ENCODE assay signal across 24 cellular contexts in the genomic region with DNA sequence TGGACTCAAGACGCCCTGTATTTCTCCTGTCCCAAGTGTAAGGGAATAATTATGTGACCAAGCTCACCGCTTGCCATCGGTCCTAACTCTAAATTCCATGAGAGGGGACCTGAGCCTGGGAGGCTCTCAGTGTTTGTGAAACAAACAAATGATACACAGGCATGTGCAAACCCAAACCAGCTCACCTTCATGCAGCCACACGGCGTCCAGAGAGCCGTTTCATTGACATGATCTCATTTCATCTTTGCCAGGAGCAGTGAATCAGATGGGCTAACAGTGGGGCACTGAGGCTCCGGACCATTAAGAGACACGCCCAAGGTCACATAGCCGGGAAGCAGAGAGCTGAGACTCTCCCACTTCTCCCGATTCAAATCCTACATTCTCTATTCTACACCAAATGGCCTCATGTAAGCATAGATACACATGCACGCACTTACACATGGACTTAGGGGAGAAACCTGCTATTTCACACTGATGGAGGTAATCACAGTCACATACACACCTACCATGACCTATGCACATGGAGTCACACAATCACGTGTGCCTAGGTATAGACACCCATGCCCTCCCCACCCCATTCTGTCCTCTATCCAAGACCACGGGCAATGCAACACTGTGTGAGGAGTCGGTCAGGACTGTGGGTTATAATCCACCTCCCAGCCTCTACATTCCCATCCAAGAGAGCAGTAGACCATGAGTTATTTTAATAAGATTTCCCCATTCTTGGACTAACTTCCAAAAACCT. TPM values are rescaled to one million over a fixed set of nuclear protein-coding genes. Genes with fewer than 3 reads are reported as not detected.
A peak's percentile ranks its signal among the peaks of the same experiment; 100 is the strongest.
DNase-seq lines count a peak whose midpoint lies in the region; ATAC-seq and TF ChIP-seq lines count a peak whose summit lies in the region.
"Had no signal": no experiment of that assay in that cellular context is flagged by ENCODE, and none has a peak within 500 bp of the region (broad histone marks: within the 10 kb centered on the region; RNA-seq: fewer than 3 reads in every experiment).

No MANE protein-coding gene starts in this region.

- no peaks in the 10 kb centered on the region for H3K36me3 Mint-ChIP-seq in naive B cell
- H3K36me3 Mint-ChIP-seq in MCF 10A (ENCODE audit: insufficient read depth, unreplicated experiment), result peaks cover 4% of the 10 kb centered on the region
- H3K36me3 Mint-ChIP-seq: activated naive CD8-positive, alpha-beta T cell; IgD-negative memory B cell had no signal

- H3K9me3 Mint-ChIP-seq in naive B cell, result no peaks in the 10 kb centered on the region
- no peaks in the 10 kb centered on the region for H3K9me3 Mint-ChIP-seq in MCF 10A (ENCODE audit: unreplicated experiment)
- H3K9me3 Mint-ChIP-seq: activated T-helper 1 cell treated with anti-CD3 and anti-CD28 coated beads, Interleukin-12 subunit alpha, Interleukin-12 subunit beta, Interleukin-2, Interleukin-4 antibody, amounts not matched to agents 30 ng/mL and 10 ng/mL and 1 ng/mL, durations not matched to agents 14 hours and 24 hours and 36 hours had no signal

- peaks cover 17 to 55% (median 36%) of the 10 kb centered on the region in 3 donors for H3K4me1 Mint-ChIP-seq in naive B cell
- no peaks in the 10 kb centered on the region for H3K4me1 Mint-ChIP-seq in MCF 10A (ENCODE audit: insufficient read depth, unreplicated experiment)

- H3K4me3 Mint-ChIP-seq in naive B cell (peak overlapping the region in 1 of 8 donors; percentile 10), MCF 10A (ENCODE audit: unreplicated experiment) (no peak overlapping the region)
- H3K4me3 Mint-ChIP-seq: activated naive CD8-positive, alpha-beta T cell; activated T-helper 1 cell treated with anti-CD3 and anti-CD28 coated beads, Interleukin-12 subunit alpha, Interleukin-12 subunit beta, Interleukin-2, Interleukin-4 antibody, amounts not matched to agents 30 ng/mL and 10 ng/mL and 1 ng/mL, durations not matched to agents 14 hours and 24 hours and 36 hours; IgD-negative memory B cell had no signal

- H3K27me3 ChIP-seq in duodenal mucosa (ENCODE audit: control insufficient read depth in 1 of 2, insufficient read depth in 2 of 2, low read length in 2 of 2), result no peaks in the 10 kb centered on the region

- H3K4me1 ChIP-seq in duodenal mucosa (ENCODE audit: control insufficient read depth in 1 of 2, insufficient read depth in 2 of 2, low read length in 2 of 2), result peaks cover 38 to 39% of the 10 kb centered on the region in 2 donors
- H3K4me1 ChIP-seq: psoas muscle, SJSA1 had no signal

- H3K27ac Mint-ChIP-seq in naive B cell (peak overlapping the region in 4 of 6 donors; percentile 12 to 51 (median 38)), MCF 10A (ENCODE audit: low read depth, unreplicated experiment) (no peak overlapping the region)
- H3K27ac Mint-ChIP-seq: activated naive CD8-positive, alpha-beta T cell; activated T-helper 1 cell treated with anti-CD3 and anti-CD28 coated beads, Interleukin-12 subunit alpha, Interleukin-12 subunit beta, Interleukin-2, Interleukin-4 antibody, amounts not matched to agents 30 ng/mL and 10 ng/mL and 1 ng/mL, durations not matched to agents 14 hours and 24 hours and 36 hours; IgD-negative memory B cell had no signal

- POLR2A ChIA-PET in MCF 10A (lab: Yijun Ruan, JAX), result interaction anchor here (0.6 kb wide), 1 partner anchor 34 kb away, joined by 3 read pairs; no protein-coding TSS in a partner anchor

- no peak for TF ChIP-seq CTCF in MCF 10A (IDR thresholded peaks at IDR 0.05; ENCODE audit: unreplicated experiment)

- H3K9me3 ChIP-seq in duodenal mucosa (ENCODE audit: control insufficient read depth in 1 of 2, low read length in 2 of 2), result no peaks in the 10 kb centered on the region
- H3K9me3 ChIP-seq: psoas muscle, SJSA1 had no signal

- H3K27me3 Mint-ChIP-seq in naive B cell (peaks cover 17 to 31% (median 19%) of the 10 kb centered on the region in 3 donors), MCF 10A (ENCODE audit: insufficient read depth, unreplicated experiment) (peaks cover 84% of the 10 kb centered on the region)

- peak; percentile 61 for DNase-seq in DMS53 (lab: John Stamatoyannopoulos, UW)
- DNase-seq in DMS53 treated with DMSO at 0.1 percent for 48 hours (lab: John Stamatoyannopoulos, UW; ENCODE audit: unreplicated experiment), result no peak
- no peak for DNase-seq in naive B cell
- no peak for DNase-seq in MCF 10A (ENCODE audit: unreplicated experiment)
- DNase-seq in DMS79 treated with DMSO at 0.1 percent for 48 hours (lab: John Stamatoyannopoulos, UW), result no peak
- DNase-seq: 8988T; activated CD4-positive, alpha-beta T cell treated with anti-CD3 and anti-CD28 coated beads for 48 hours; brain microvascular endothelial cell; EL; NCI-H1417 treated with DMSO at 0.1 percent for 48 hours; NK-92 treated with Interleukin-12 subunit alpha and Interleukin-12 subunit beta, amount 100 ng/mL, for 24 hours; psoas muscle; stimulated activated CD4-positive, alpha-beta T cell treated with anti-CD3 and anti-CD28 coated beads, Interleukin-1b, Interleukin-23, amount 100 ng/mL, for 48 hours; T-helper 2 cell had no signal

- no peaks in the 10 kb centered on the region for H3K36me3 ChIP-seq in duodenal mucosa (ENCODE audit: control insufficient read depth in 1 of 2, insufficient read depth in 2 of 2, low read length in 2 of 2)
- H3K36me3 ChIP-seq: brain microvascular endothelial cell, SJSA1 had no signal

- H3K4me3 ChIP-seq in duodenal mucosa (ENCODE audit: low read depth in 1 of 2, low read length in 2 of 2), result peak overlapping the region; percentile 56 to 67
- H3K4me3 ChIP-seq: coronary artery, psoas muscle, SJSA1 had no signal

- CTCF ChIA-PET in MCF 10A (lab: Yijun Ruan, JAX), result no interaction called here

- H3K27ac ChIP-seq in duodenal mucosa (ENCODE audit: low read depth, low read length), result peak overlapping the region; percentile 77
- H3K27ac ChIP-seq: brain microvascular endothelial cell, coronary artery, psoas muscle, SJSA1 had no signal

- intact Hi-C loops in MCF 10A (cut with micrococcal nuclease), result no loop called here

- peak overlapping the region; percentile 38 to 72 for H3K9ac ChIP-seq in duodenal mucosa (ENCODE audit: low read depth in 1 of 2, low read length in 2 of 2)

- no peak for ATAC-seq in naive B cell (ENCODE audit: low read depth in 2 of 2)
- ATAC-seq in GM18511 (IDR thresholded peaks at IDR 0.05; ENCODE audit: unreplicated experiment), result no peak
- ATAC-seq in HG03342 (IDR thresholded peaks at IDR 0.05; ENCODE audit: unreplicated experiment), result no peak
- ATAC-seq: psoas muscle had no signal

- no TSS peak for BruUV-seq in MCF 10A (replicated peaks; lab: Mats Ljungman, UMichigan)

RNA-seq across cellular contexts. Expression of gene BNIP5, which starts 1.1 kb away (rescaled TPM):
- polyA plus RNA-seq in naive B cell (ENCODE audit: low read depth in 6 of 6), result not detected
- total RNA-seq in MCF 10A (2022), result not detected in 2 replicates
- total RNA-seq: activated T-helper 1 cell treated with anti-CD3 and anti-CD28 coated beads, Interleukin-12 subunit alpha, Interleukin-12 subunit beta, Interleukin-2, Interleukin-4 antibody, amounts not matched to agents 30 ng/mL and 10 ng/mL and 1 ng/mL, durations not matched to agents 14 hours and 24 hours and 36 hours; H1; M059J; psoas muscle; SJSA1 had no signal
- polyA plus RNA-seq: H1, IgD-negative memory B cell had no signal

RNA-seq across cellular contexts. Expression of gene ETV7, which starts 51.8 kb away (rescaled TPM):
- not detected for polyA plus RNA-seq in naive B cell (ENCODE audit: low read depth in 6 of 6)
- 0.20 and 0.47 TPM in 2 replicates for total RNA-seq in MCF 10A (2022)
- total RNA-seq: psoas muscle had no signal
